25 cellular contexts compared by ENCODE assay signal in genomic region chr10:88984525-88984924, GRCh38. TPM values are rescaled to one million over a fixed set of nuclear protein-coding genes. Genes with fewer than 3 reads are reported as not detected.
DNase-seq lines count a peak whose midpoint lies in the region; ATAC-seq and TF ChIP-seq lines count a peak whose summit lies in the region.
"Had no signal": no experiment of that assay in that cellular context is flagged by ENCODE, and none has a peak within 500 bp of the region (broad histone marks: within the 10 kb centered on the region; RNA-seq: fewer than 3 reads in every experiment).

No MANE protein-coding gene starts in this region.

- POLR2A ChIA-PET in activated CD4-positive, alpha-beta T cell treated with anti-CD3 and anti-CD28 coated beads for 36 hours (lab: Charles Lee) = no interaction called here
- POLR2A ChIA-PET in CD4-positive, alpha-beta T cell (lab: Charles Lee) = no interaction called here

- H3K4me3 ChIP-seq in rectal smooth muscle tissue (ENCODE audit: low read length) = no peak overlapping the region
- H3K4me3 ChIP-seq: mucosa of descending colon, neural progenitor cell, prostate gland, suprapubic skin had no signal

- no peak overlapping the region for H3K4me3 Mint-ChIP-seq in activated CD4-positive, alpha-beta T cell treated with anti-CD3 and anti-CD28 coated beads for 36 hours
- H3K4me3 Mint-ChIP-seq in CD4-positive, alpha-beta T cell = no peak overlapping the region
- no peak overlapping the region for H3K4me3 Mint-ChIP-seq in activated naive CD8-positive, alpha-beta T cell treated with anti-CD3 and anti-CD28 coated beads, Interleukin-2, amount 50 U/mL, for 24 hours
- H3K4me3 Mint-ChIP-seq in T-helper 2 cell treated with Interferon-gamma antibody and Interleukin-4, amounts not matched to agents 5 μg/mL and 100 μg/mL, for 36 hours = no peak overlapping the region
- H3K4me3 Mint-ChIP-seq: neural progenitor cell had no signal

- TF ChIP-seq CTCF in CD4-positive, alpha-beta T cell (IDR thresholded peaks at IDR 0.05) = no peak

- H3K36me3 ChIP-seq in rectal smooth muscle tissue (ENCODE audit: control insufficient read depth, insufficient read depth, low read length) = no peaks in the 10 kb centered on the region
- H3K36me3 ChIP-seq: neural progenitor cell, prostate gland, suprapubic skin had no signal

- peak; percentile 63 for ATAC-seq in activated CD4-positive, alpha-beta T cell treated with anti-CD3 and anti-CD28 coated beads for 36 hours
- ATAC-seq in CD4-positive, alpha-beta T cell (ENCODE audit: poor library complexity) = no peak
- peak; percentile 43 for ATAC-seq in activated naive CD8-positive, alpha-beta T cell treated with anti-CD3 and anti-CD28 coated beads, Interleukin-2, amount 50 U/mL, for 24 hours
- no peak for ATAC-seq in HG02588 (IDR thresholded peaks at IDR 0.05; ENCODE audit: unreplicated experiment)
- ATAC-seq: Right ventricle myocardium inferior had no signal

- H3K27me3 ChIP-seq in CD4-positive, alpha-beta T cell (ENCODE audit: control insufficient read depth, insufficient read depth, low read length) = no peaks in the 10 kb centered on the region
- no peaks in the 10 kb centered on the region for H3K27me3 ChIP-seq in rectal smooth muscle tissue (ENCODE audit: control insufficient read depth, insufficient read depth, low read length)
- H3K27me3 ChIP-seq: suprapubic skin had no signal

- CTCF ChIA-PET in activated CD4-positive, alpha-beta T cell treated with anti-CD3 and anti-CD28 coated beads for 36 hours (lab: Charles Lee) = interaction anchor here (1.5 kb wide), 1 partner anchor 47 kb away, joined by 3 read pairs; no protein-coding TSS in a partner anchor
- CTCF ChIA-PET in CD4-positive, alpha-beta T cell (lab: Charles Lee) = no interaction called here

- H3K27me3 Mint-ChIP-seq in activated CD4-positive, alpha-beta T cell treated with anti-CD3 and anti-CD28 coated beads for 36 hours = no peaks in the 10 kb centered on the region
- H3K27me3 Mint-ChIP-seq in CD4-positive, alpha-beta T cell = no peaks in the 10 kb centered on the region
- no peaks in the 10 kb centered on the region for H3K27me3 Mint-ChIP-seq in activated naive CD8-positive, alpha-beta T cell treated with anti-CD3 and anti-CD28 coated beads, Interleukin-2, amount 50 U/mL, for 24 hours
- peaks cover 3% of the 10 kb centered on the region for H3K27me3 Mint-ChIP-seq in T-helper 2 cell treated with Interferon-gamma antibody and Interleukin-4, amounts not matched to agents 5 μg/mL and 100 μg/mL, for 36 hours (ENCODE audit: low read depth)

- H3K9me3 ChIP-seq in CD4-positive, alpha-beta T cell (ENCODE audit: control insufficient read depth, low read length) = peaks cover 3% of the 10 kb centered on the region
- H3K9me3 ChIP-seq: Caco-2, mucosa of descending colon, prostate gland, suprapubic skin had no signal

- H3K4me1 ChIP-seq in rectal smooth muscle tissue (ENCODE audit: control insufficient read depth, insufficient read depth, low read length) = peaks cover 35% of the 10 kb centered on the region
- H3K4me1 ChIP-seq: Caco-2, prostate gland had no signal

- H3K27ac ChIP-seq in CD4-positive, alpha-beta T cell (ENCODE audit: low read depth, low read length) = no peak overlapping the region
- H3K27ac ChIP-seq in rectal smooth muscle tissue (ENCODE audit: low read depth, low read length) = peak overlapping the region; percentile 62
- H3K27ac ChIP-seq: neural progenitor cell, suprapubic skin had no signal

- H3K36me3 Mint-ChIP-seq in activated CD4-positive, alpha-beta T cell treated with anti-CD3 and anti-CD28 coated beads for 36 hours (ENCODE audit: low read depth) = peaks cover 8% of the 10 kb centered on the region
- no peaks in the 10 kb centered on the region for H3K36me3 Mint-ChIP-seq in CD4-positive, alpha-beta T cell (ENCODE audit: low read depth)
- no peaks in the 10 kb centered on the region for H3K36me3 Mint-ChIP-seq in activated naive CD8-positive, alpha-beta T cell treated with anti-CD3 and anti-CD28 coated beads, Interleukin-2, amount 50 U/mL, for 24 hours (ENCODE audit: low read depth)
- H3K36me3 Mint-ChIP-seq in T-helper 2 cell treated with Interferon-gamma antibody and Interleukin-4, amounts not matched to agents 5 μg/mL and 100 μg/mL, for 36 hours (ENCODE audit: low read depth) = peaks cover 22% of the 10 kb centered on the region
- H3K36me3 Mint-ChIP-seq: neural progenitor cell had no signal

- peaks cover 7% of the 10 kb centered on the region for H3K9me3 Mint-ChIP-seq in activated CD4-positive, alpha-beta T cell treated with anti-CD3 and anti-CD28 coated beads for 36 hours (ENCODE audit: low read depth)
- peaks cover 6% of the 10 kb centered on the region for H3K9me3 Mint-ChIP-seq in CD4-positive, alpha-beta T cell
- H3K9me3 Mint-ChIP-seq in activated naive CD8-positive, alpha-beta T cell treated with anti-CD3 and anti-CD28 coated beads, Interleukin-2, amount 50 U/mL, for 24 hours = peaks cover 4% of the 10 kb centered on the region
- H3K9me3 Mint-ChIP-seq in T-helper 2 cell treated with Interferon-gamma antibody and Interleukin-4, amounts not matched to agents 5 μg/mL and 100 μg/mL, for 36 hours = peaks cover 11% of the 10 kb centered on the region
- H3K9me3 Mint-ChIP-seq: neural progenitor cell had no signal

- H3K4me1 Mint-ChIP-seq in activated CD4-positive, alpha-beta T cell treated with anti-CD3 and anti-CD28 coated beads for 36 hours = peaks cover 43% of the 10 kb centered on the region
- H3K4me1 Mint-ChIP-seq in CD4-positive, alpha-beta T cell (ENCODE audit: low read depth) = peaks cover 50% of the 10 kb centered on the region
- peaks cover 29% of the 10 kb centered on the region for H3K4me1 Mint-ChIP-seq in activated naive CD8-positive, alpha-beta T cell treated with anti-CD3 and anti-CD28 coated beads, Interleukin-2, amount 50 U/mL, for 24 hours
- H3K4me1 Mint-ChIP-seq in T-helper 2 cell treated with Interferon-gamma antibody and Interleukin-4, amounts not matched to agents 5 μg/mL and 100 μg/mL, for 36 hours (ENCODE audit: low read depth) = peaks cover 42% of the 10 kb centered on the region
- H3K4me1 Mint-ChIP-seq: neural progenitor cell had no signal

- no peak overlapping the region for H3K27ac Mint-ChIP-seq in activated CD4-positive, alpha-beta T cell treated with anti-CD3 and anti-CD28 coated beads for 36 hours
- peak overlapping the region; percentile 3 for H3K27ac Mint-ChIP-seq in CD4-positive, alpha-beta T cell
- H3K27ac Mint-ChIP-seq in activated naive CD8-positive, alpha-beta T cell treated with anti-CD3 and anti-CD28 coated beads, Interleukin-2, amount 50 U/mL, for 24 hours = no peak overlapping the region
- no peak overlapping the region for H3K27ac Mint-ChIP-seq in T-helper 2 cell treated with Interferon-gamma antibody and Interleukin-4, amounts not matched to agents 5 μg/mL and 100 μg/mL, for 36 hours
- H3K27ac Mint-ChIP-seq: neural progenitor cell had no signal

- no peak for DNase-seq in activated CD4-positive, alpha-beta T cell treated with anti-CD3 and anti-CD28 coated beads for 36 hours
- DNase-seq in activated CD4-positive, alpha-beta T cell treated with anti-CD3 and anti-CD28 coated beads for 48 hours = no peak
- DNase-seq in CD4-positive, alpha-beta T cell = no peak
- no peak for DNase-seq in activated naive CD8-positive, alpha-beta T cell treated with anti-CD3 and anti-CD28 coated beads, Interleukin-2, amount 50 U/mL, for 24 hours
- DNase-seq in HPDE6-E6E7 (ENCODE audit: extremely low spot score) = no peak
- no peak for DNase-seq in T-helper 2 cell treated with Interferon-gamma antibody and Interleukin-4, amounts not matched to agents 5 μg/mL and 100 μg/mL, for 36 hours (ENCODE audit: low spot score)
- DNase-seq: 8988T; activated naive CD4-positive, alpha-beta T cell treated with anti-CD3 and anti-CD28 coated beads, Interleukin-2, amount 50 U/mL, for 16 hours; activated T-cell treated with anti-CD3 and anti-CD28 coated beads, Interleukin-2, amount 50 U/mL, for 1 hour; AML-193; Caco-2; effector CD8-positive, alpha-beta T cell; hippocampal formation; mucosa of descending colon; NCI-H1092 treated with DMSO at 0.1 percent for 48 hours; NCI-H2029 treated with DMSO at 0.1 percent for 48 hours; NCI-H226; NCI-H82; OCI-M1 had no signal

- H3K9ac ChIP-seq in rectal smooth muscle tissue (ENCODE audit: low read length) = no peak overlapping the region
- H3K9ac ChIP-seq: neural progenitor cell had no signal

- intact Hi-C loops in activated CD4-positive, alpha-beta T cell treated with anti-CD3 and anti-CD28 coated beads for 36 hours (cut with DNase I, micrococcal nuclease) = no loop called here
- intact Hi-C loops in CD4-positive, alpha-beta T cell (cut with DNase I, micrococcal nuclease) = loop anchor here in 1 of 2 experiments (5.0 kb wide), 1 partner anchor 47 kb away; no protein-coding TSS in a partner anchor

RNA-seq across cellular contexts. Expression of gene FAS, which starts 6.1 kb away (rescaled TPM):
- total RNA-seq in activated CD4-positive, alpha-beta T cell treated with anti-CD3 and anti-CD28 coated beads for 36 hours = 10 to 100 TPM; 34.1 to 34.9 TPM
- total RNA-seq in CD4-positive, alpha-beta T cell = 10 to 100 TPM; 23.8 to 28.2 TPM
- total RNA-seq: Caco-2 had no signal

RNA-seq across cellular contexts. Expression of gene ACTA2, which starts 32.0 kb away (rescaled TPM):
- total RNA-seq in activated CD4-positive, alpha-beta T cell treated with anti-CD3 and anti-CD28 coated beads for 36 hours = 10 to 100 TPM in 1 of 2 experiments, 1 to 10 TPM in 1; 8.5 to 10.2 TPM
- 1 to 10 TPM; 1.8 to 2.1 TPM for total RNA-seq in CD4-positive, alpha-beta T cell
- total RNA-seq: Caco-2 had no signal

Comparison
In these comparisons a context has a peak if more than half of its experiments do, and no peak if none do; other contexts are left out.
1. ATAC-seq: peak in activated CD4-positive, alpha-beta T cell treated with anti-CD3 and anti-CD28 coated beads for 36 hours (single experiment) and activated naive CD8-positive, alpha-beta T cell treated with anti-CD3 and anti-CD28 coated beads, Interleukin-2, amount 50 U/mL, for 24 hours (single experiment); none in CD4-positive, alpha-beta T cell (single experiment) and HG02588 (single experiment).